1 cellular context compared by ENCODE assay signal in genomic region chr6:116387374-116387773, GRCh38.
TF ChIP-seq lines count a peak whose summit lies in the region.

No MANE protein-coding gene starts in this region.

TF ChIP-seq in GM12878, 131 proteins besides CTCF, POLR2A, EP300 and RAD21 (continued from another document):
- peak; percentile 28; the same call in 1 of the 2 replicates for TF ChIP-seq ATF3 (IDR thresholded peaks at IDR 0.05; ENCODE audit: borderline replicate concordance, extremely low read depth, low read depth, low read length)
- peak; percentile 49; the same call in 1 of the 2 replicates for TF ChIP-seq POLR2AphosphoS5 (IDR thresholded peaks at IDR 0.05; ENCODE audit: low read length)
- TF ChIP-seq MLLT1 (IDR thresholded peaks at IDR 0.05): 0 out of 2 replicates have a peak, but pooled peaks have one; percentile 30
- TF ChIP-seq CBFB (IDR thresholded peaks at IDR 0.05; ENCODE audit: low read depth): peak; percentile 38; the same call in 1 of the 2 replicates
- peak; percentile 86 for TF ChIP-seq RAD51 (IDR thresholded peaks at IDR 0.05)
- no peak for TF ChIP-seq GATAD2B (conservative IDR thresholded peaks at IDR 0.05; ENCODE audit: low read depth)
- no peak for TF ChIP-seq POU2F2 (IDR thresholded peaks at IDR 0.05; ENCODE audit: borderline replicate concordance, low read depth, low read length)
- peak; percentile 69 for TF ChIP-seq ZBED1 (IDR thresholded peaks at IDR 0.05; ENCODE audit: borderline replicate concordance)
- TF ChIP-seq TBL1XR1 (IDR thresholded peaks at IDR 0.05; ENCODE audit: low read depth, low read length): no peak
- TF ChIP-seq BHLHE40 (IDR thresholded peaks at IDR 0.05; ENCODE audit: borderline replicate concordance in 1 of 2, low read depth in 2 of 2, low read length in 1 of 2): peak; percentile 40 to 68; a peak in 2 of 4 replicates
